Comparison of ENCODE assay signal across 18 cellular contexts in the genomic region with DNA sequence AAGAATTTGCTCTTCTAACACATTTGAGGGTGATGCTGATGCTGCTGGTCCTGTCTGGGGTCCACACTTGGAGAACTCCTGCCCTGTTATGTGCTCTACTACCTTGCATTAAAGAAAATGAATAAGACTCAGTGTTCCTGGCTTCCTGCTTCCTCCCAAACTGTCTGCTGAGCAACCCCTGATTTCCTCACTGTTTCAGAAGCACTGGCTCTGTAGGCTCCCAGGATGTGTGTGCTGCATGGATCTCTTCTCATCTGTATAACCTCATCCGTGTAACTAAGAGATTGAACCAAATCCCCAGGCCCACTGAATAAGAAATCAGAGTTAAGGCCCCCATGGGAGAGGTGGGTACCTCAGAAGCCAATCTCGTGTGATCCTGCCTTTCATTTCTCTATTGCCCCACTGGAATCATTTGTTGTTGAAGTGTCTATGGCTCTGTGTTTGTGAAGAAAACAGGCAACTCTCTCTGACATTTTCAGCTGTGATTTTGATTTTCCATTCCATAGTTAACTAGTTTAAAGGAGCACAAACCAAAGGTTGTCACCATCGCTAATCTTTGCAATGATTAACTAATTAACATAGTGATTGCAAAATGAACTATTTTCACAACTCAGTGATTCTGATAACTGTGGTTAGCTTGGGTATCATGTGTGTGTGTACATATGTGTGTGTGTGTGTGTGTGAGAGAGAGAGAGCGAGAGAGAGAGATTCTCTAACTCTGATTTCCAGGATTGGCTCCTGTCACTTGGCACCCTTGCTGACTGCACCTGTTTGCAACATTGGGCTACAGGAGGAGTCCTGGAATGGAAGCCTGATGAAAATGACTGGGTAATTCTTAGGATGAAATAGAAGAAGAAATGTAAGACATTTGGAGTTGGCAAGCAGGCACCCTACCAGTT.
DNase-seq lines count a peak whose midpoint lies in the region; ATAC-seq and TF ChIP-seq lines count a peak whose summit lies in the region.
"Had no signal": no experiment of that assay in that cellular context is flagged by ENCODE, and none has a peak within 500 bp of the region (broad histone marks: within the 10 kb centered on the region; RNA-seq: fewer than 3 reads in every experiment).

No MANE protein-coding gene starts in this region.

- H3K9me3 Mint-ChIP-seq in natural killer cell (no peaks in the 10 kb centered on the region), immature natural killer cell (no peaks in the 10 kb centered on the region), type B pancreatic cell (no peaks in the 10 kb centered on the region)
- no peaks in the 10 kb centered on the region for H3K9me3 Mint-ChIP-seq in natural killer cell treated with Interleukin-12 subunit alpha and Interleukin-12 subunit beta and Interleukin-15 and Interleukin-18, amount 100 ng/mL, for 72 hours

- H3K4me3 ChIP-seq in osteoblast (ENCODE audit: insufficient read depth, low read length), result no peak overlapping the region
- H3K4me3 ChIP-seq: Peyer's patch had no signal

- H3K27ac Mint-ChIP-seq in natural killer cell, result peak overlapping the region; percentile 16 to 35
- no peak overlapping the region for H3K27ac Mint-ChIP-seq in natural killer cell treated with Interleukin-12 subunit alpha and Interleukin-12 subunit beta and Interleukin-15 and Interleukin-18, amount 100 ng/mL, for 72 hours
- peak overlapping the region in 4 of 6 donors; percentile 16 to 58 (median 33) for H3K27ac Mint-ChIP-seq in immature natural killer cell
- no peak overlapping the region for H3K27ac Mint-ChIP-seq in type B pancreatic cell

- H3K79me2 ChIP-seq in osteoblast (ENCODE audit: insufficient read depth, low read length), result no peaks in the 10 kb centered on the region

- TF ChIP-seq CTCF in natural killer cell (IDR thresholded peaks at IDR 0.05) (no peak), osteoblast (IDR thresholded peaks at IDR 0.05; ENCODE audit: extremely low read depth, low read depth, low read length) (no peak), type B pancreatic cell (conservative IDR thresholded peaks at IDR 0.05) (no peak)

- intact Hi-C loops in natural killer cell (cut with micrococcal nuclease), result no loop called here
- intact Hi-C loops in sciatic nerve (cut with DNase I), result no loop called here
- intact Hi-C loops in posterior vena cava (cut with DNase I), result no loop called here

- peak overlapping the region; percentile 1 for H2AFZ ChIP-seq in osteoblast (ENCODE audit: low read length)

- no peaks in the 10 kb centered on the region for H3K27me3 ChIP-seq in osteoblast (ENCODE audit: insufficient read depth, low read length)
- H3K27me3 ChIP-seq: Peyer's patch had no signal

- H3K4me1 Mint-ChIP-seq in natural killer cell (peaks cover 26 to 27% of the 10 kb centered on the region in 2 donors), immature natural killer cell (peaks cover 30 to 34% of the 10 kb centered on the region in 2 donors), type B pancreatic cell (ENCODE audit: unreplicated experiment) (no peaks in the 10 kb centered on the region)
- H3K4me1 Mint-ChIP-seq in natural killer cell treated with Interleukin-12 subunit alpha and Interleukin-12 subunit beta and Interleukin-15 and Interleukin-18, amount 100 ng/mL, for 72 hours (ENCODE audit: low read depth in 2 of 2), result peaks cover 15 to 20% of the 10 kb centered on the region in 2 donors
- H3K4me1 Mint-ChIP-seq: CD4-positive, CD25-positive, alpha-beta regulatory T cell had no signal

- H3K27me3 Mint-ChIP-seq in natural killer cell (ENCODE audit: low read depth in 2 of 2) (no peaks in the 10 kb centered on the region), immature natural killer cell (ENCODE audit: low read depth in 3 of 3) (peaks cover 0 to 2% (median 0%) of the 10 kb centered on the region in 3 donors), type B pancreatic cell (no peaks in the 10 kb centered on the region)
- no peaks in the 10 kb centered on the region for H3K27me3 Mint-ChIP-seq in natural killer cell treated with Interleukin-12 subunit alpha and Interleukin-12 subunit beta and Interleukin-15 and Interleukin-18, amount 100 ng/mL, for 72 hours

- ATAC-seq in natural killer cell, result no peak
- no peak for ATAC-seq in natural killer cell treated with Interleukin-12 subunit alpha and Interleukin-12 subunit beta and Interleukin-15 and Interleukin-18, amount 100 ng/mL, for 72 hours
- no peak for ATAC-seq in sciatic nerve
- ATAC-seq in HG02970 (IDR thresholded peaks at IDR 0.05; ENCODE audit: low FRiP score, unreplicated experiment), result no peak

- H3K4me2 ChIP-seq in osteoblast (ENCODE audit: insufficient read depth, low read length), result no peak overlapping the region

- H4K20me1 ChIP-seq in osteoblast (ENCODE audit: insufficient read depth, low read length), result no peaks in the 10 kb centered on the region

- no peaks in the 10 kb centered on the region for H3K9me3 ChIP-seq in osteoblast (ENCODE audit: low read depth, low read length)
- H3K9me3 ChIP-seq: Peyer's patch had no signal

- no peaks in the 10 kb centered on the region for H3K36me3 ChIP-seq in osteoblast (ENCODE audit: insufficient read depth, low read length)
- H3K36me3 ChIP-seq: Peyer's patch had no signal

- H3K36me3 Mint-ChIP-seq in natural killer cell (no peaks in the 10 kb centered on the region), immature natural killer cell (peaks cover 5 to 10% (median 6%) of the 10 kb centered on the region in 3 donors), type B pancreatic cell (no peaks in the 10 kb centered on the region)
- H3K36me3 Mint-ChIP-seq in natural killer cell treated with Interleukin-12 subunit alpha and Interleukin-12 subunit beta and Interleukin-15 and Interleukin-18, amount 100 ng/mL, for 72 hours, result no peaks in the 10 kb centered on the region
- H3K36me3 Mint-ChIP-seq: CD4-positive, CD25-positive, alpha-beta regulatory T cell had no signal

- DNase-seq in natural killer cell (no peak), immature natural killer cell (no peak), osteoblast (ENCODE audit: insufficient read length, low spot score, missing footprints) (no peak), sciatic nerve (ENCODE audit: low spot score) (no peak), type B pancreatic cell (ENCODE audit: extremely low spot score, unreplicated experiment) (no peak), posterior vena cava (ENCODE audit: low spot score) (no peak)
- DNase-seq in natural killer cell treated with Interleukin-12 subunit alpha and Interleukin-12 subunit beta and Interleukin-15 and Interleukin-18, amount 100 ng/mL, for 72 hours (ENCODE audit: low spot score), result no peak
- DNase-seq: CD4-positive, CD25-positive, alpha-beta regulatory T cell; EL; GOT3; Karpas-422; MM.1S; NCI-H1105 treated with DMSO at 0.1 percent for 48 hours; NCI-H187 treated with DMSO at 0.1 percent for 48 hours; NCI-H2171; Peyer's patch; SHP77 treated with DMSO at 0.1 percent for 48 hours had no signal

- H3K4me3 Mint-ChIP-seq in natural killer cell, result no peak overlapping the region
- no peak overlapping the region for H3K4me3 Mint-ChIP-seq in natural killer cell treated with Interleukin-12 subunit alpha and Interleukin-12 subunit beta and Interleukin-15 and Interleukin-18, amount 100 ng/mL, for 72 hours
- peak overlapping the region in 1 of 5 donors; percentile 1 for H3K4me3 Mint-ChIP-seq in immature natural killer cell
- no peak overlapping the region for H3K4me3 Mint-ChIP-seq in type B pancreatic cell
- H3K4me3 Mint-ChIP-seq: CD4-positive, CD25-positive, alpha-beta regulatory T cell had no signal

- H3K4me1 ChIP-seq in osteoblast (ENCODE audit: insufficient read depth, low read length), result peaks cover 15% of the 10 kb centered on the region
- H3K4me1 ChIP-seq: Peyer's patch had no signal

- no peak overlapping the region for H3K27ac ChIP-seq in osteoblast (ENCODE audit: low read depth, low read length)
- H3K27ac ChIP-seq: Peyer's patch had no signal

Comparison
In these comparisons a context has a peak if more than half of its experiments do, and no peak if none do; other contexts are left out.
1. H3K27ac Mint-ChIP-seq: peak in natural killer cell (2 of 2) and immature natural killer cell (4 of 6); none in natural killer cell treated with Interleukin-12 subunit alpha and Interleukin-12 subunit beta and Interleukin-15 and Interleukin-18, amount 100 ng/mL, for 72 hours (0 of 2) and type B pancreatic cell (single experiment).